Comparison of ENCODE assay signal across 20 cellular contexts in the genomic region with DNA sequence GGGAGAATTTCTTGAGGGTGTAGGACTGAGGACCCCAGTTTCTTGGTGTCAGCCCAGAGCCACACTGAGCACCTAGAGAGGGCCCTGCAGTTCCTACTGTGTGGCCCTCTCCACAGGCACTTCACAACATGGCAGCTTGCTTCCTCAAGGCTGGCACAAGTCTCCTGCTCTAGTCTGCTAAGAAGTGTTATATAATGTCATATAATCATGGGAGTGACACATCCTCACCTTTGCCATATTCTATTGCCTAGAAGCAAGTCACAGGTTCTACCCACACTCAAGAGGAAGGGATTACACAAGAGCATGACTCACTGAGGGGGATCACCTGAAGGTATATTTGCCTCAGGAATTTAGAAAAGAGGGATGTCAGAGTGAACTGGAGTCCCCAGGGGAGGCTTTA. TPM values are rescaled to one million over a fixed set of nuclear protein-coding genes. Genes with fewer than 3 reads are reported as not detected.
DNase-seq lines count a peak whose midpoint lies in the region; ATAC-seq and TF ChIP-seq lines count a peak whose summit lies in the region.
"Had no signal": no experiment of that assay in that cellular context is flagged by ENCODE, and none has a peak within 500 bp of the region (broad histone marks: within the 10 kb centered on the region; RNA-seq: fewer than 3 reads in every experiment).

No MANE protein-coding gene starts in this region.

- H3K27ac Mint-ChIP-seq in dendritic cell treated with granulocyte-macrophage colony-stimulating factor and Interleukin-4, amounts not matched to agents 40 ng/mL and 50 ng/mL, for 4 days = peak overlapping the region; percentile 16
- no peak overlapping the region for H3K27ac Mint-ChIP-seq in HFFc6
- no peak overlapping the region for H3K27ac Mint-ChIP-seq in stimulated activated naive B cell treated with anti-CD40 and anti-IgM and Interleukin-4, amounts not matched to agents 10 μg/mL and 1 μg/mL and 100 μg/mL, for 72 hours
- H3K27ac Mint-ChIP-seq: CD4-positive, CD25-positive, alpha-beta regulatory T cell; nephron had no signal

- peak overlapping the region; percentile 74 to 75 for H3K27ac ChIP-seq in mucosa of rectum (ENCODE audit: low read depth in 2 of 2, low read length in 2 of 2)
- H3K27ac ChIP-seq: gastrocnemius medialis, left ventricle myocardium inferior, sigmoid colon, WERI-Rb-1 had no signal

- peaks cover 23% of the 10 kb centered on the region for H3K4me1 Mint-ChIP-seq in dendritic cell treated with granulocyte-macrophage colony-stimulating factor and Interleukin-4, amounts not matched to agents 40 ng/mL and 50 ng/mL, for 4 days (ENCODE audit: low read depth)
- H3K4me1 Mint-ChIP-seq in HFFc6 (ENCODE audit: low read depth) = peaks cover 32% of the 10 kb centered on the region
- peaks cover 2 to 7% of the 10 kb centered on the region in 2 donors for H3K4me1 Mint-ChIP-seq in stimulated activated naive B cell treated with anti-CD40 and anti-IgM and Interleukin-4, amounts not matched to agents 10 μg/mL and 1 μg/mL and 100 μg/mL, for 72 hours

- H3K9me3 ChIP-seq in mucosa of rectum (ENCODE audit: control insufficient read depth in 2 of 2, low read length in 2 of 2) = no peaks in the 10 kb centered on the region
- H3K9me3 ChIP-seq: gastrocnemius medialis, HAP-1, left ventricle myocardium inferior, sigmoid colon, SK-N-SH had no signal

- H3K4me3 Mint-ChIP-seq in dendritic cell treated with granulocyte-macrophage colony-stimulating factor and Interleukin-4, amounts not matched to agents 40 ng/mL and 50 ng/mL, for 4 days = no peak overlapping the region
- no peak overlapping the region for H3K4me3 Mint-ChIP-seq in HFFc6
- H3K4me3 Mint-ChIP-seq in stimulated activated naive B cell treated with anti-CD40 and anti-IgM and Interleukin-4, amounts not matched to agents 10 μg/mL and 1 μg/mL and 100 μg/mL, for 72 hours = no peak overlapping the region
- H3K4me3 Mint-ChIP-seq: nephron had no signal

- no peaks in the 10 kb centered on the region for H3K36me3 ChIP-seq in mucosa of rectum (ENCODE audit: control insufficient read depth in 2 of 2, insufficient read depth in 2 of 2, low read length in 2 of 2)
- H3K36me3 ChIP-seq: gastrocnemius medialis, HAP-1, left ventricle myocardium inferior, sigmoid colon, WERI-Rb-1 had no signal

- intact Hi-C loops in dendritic cell treated with granulocyte-macrophage colony-stimulating factor and Interleukin-4, amounts not matched to agents 40 ng/mL and 50 ng/mL, for 4 days (cut with micrococcal nuclease) = no loop called here

- no peak overlapping the region for H3K4me3 ChIP-seq in mucosa of rectum (ENCODE audit: low read length in 2 of 2)
- H3K4me3 ChIP-seq: gastrocnemius medialis, HAP-1, left ventricle myocardium inferior, sigmoid colon had no signal

- peaks cover 2 to 9% of the 10 kb centered on the region in 2 donors for H3K4me1 ChIP-seq in mucosa of rectum (ENCODE audit: control insufficient read depth in 2 of 2, insufficient read depth in 2 of 2, low read length in 2 of 2)

- no peak overlapping the region for H3K9ac ChIP-seq in mucosa of rectum (ENCODE audit: low read depth in 1 of 2, low read length in 2 of 2)
- H3K9ac ChIP-seq: SK-N-SH had no signal

- H3K27me3 Mint-ChIP-seq in dendritic cell treated with granulocyte-macrophage colony-stimulating factor and Interleukin-4, amounts not matched to agents 40 ng/mL and 50 ng/mL, for 4 days = peaks cover 4% of the 10 kb centered on the region
- no peaks in the 10 kb centered on the region; the same call in none of the 2 replicates for H3K27me3 Mint-ChIP-seq in HFFc6 (ENCODE audit: insufficient read depth)
- H3K27me3 Mint-ChIP-seq in stimulated activated naive B cell treated with anti-CD40 and anti-IgM and Interleukin-4, amounts not matched to agents 10 μg/mL and 1 μg/mL and 100 μg/mL, for 72 hours = peaks cover 30 to 35% of the 10 kb centered on the region in 2 donors

- no peaks in the 10 kb centered on the region for H3K9me3 Mint-ChIP-seq in dendritic cell treated with granulocyte-macrophage colony-stimulating factor and Interleukin-4, amounts not matched to agents 40 ng/mL and 50 ng/mL, for 4 days
- H3K9me3 Mint-ChIP-seq in HFFc6 = no peaks in the 10 kb centered on the region
- H3K9me3 Mint-ChIP-seq in stimulated activated naive B cell treated with anti-CD40 and anti-IgM and Interleukin-4, amounts not matched to agents 10 μg/mL and 1 μg/mL and 100 μg/mL, for 72 hours = no peaks in the 10 kb centered on the region
- H3K9me3 Mint-ChIP-seq: CD4-positive, CD25-positive, alpha-beta regulatory T cell; nephron had no signal

- no peaks in the 10 kb centered on the region for H3K36me3 Mint-ChIP-seq in dendritic cell treated with granulocyte-macrophage colony-stimulating factor and Interleukin-4, amounts not matched to agents 40 ng/mL and 50 ng/mL, for 4 days (ENCODE audit: low read depth)
- H3K36me3 Mint-ChIP-seq in HFFc6 (ENCODE audit: low read depth) = no peaks in the 10 kb centered on the region
- no peaks in the 10 kb centered on the region for H3K36me3 Mint-ChIP-seq in stimulated activated naive B cell treated with anti-CD40 and anti-IgM and Interleukin-4, amounts not matched to agents 10 μg/mL and 1 μg/mL and 100 μg/mL, for 72 hours
- H3K36me3 Mint-ChIP-seq: CD4-positive, CD25-positive, alpha-beta regulatory T cell had no signal

- no peaks in the 10 kb centered on the region for H3K27me3 ChIP-seq in mucosa of rectum (ENCODE audit: control insufficient read depth in 2 of 2, insufficient read depth in 2 of 2, low read length in 2 of 2)
- H3K27me3 ChIP-seq: sigmoid colon had no signal

- no peak for ATAC-seq in left lobe of liver
- ATAC-seq in stimulated activated naive B cell treated with anti-CD40 and anti-IgM and Interleukin-4, amounts not matched to agents 10 μg/mL and 1 μg/mL and 100 μg/mL, for 72 hours (replicated peaks) = no peak
- ATAC-seq: gastrocnemius medialis had no signal

- DNase-seq in EL = peak; percentile 18
- DNase-seq in M059J (ENCODE audit: low read depth) = peak; percentile 81
- no peak for DNase-seq in NCI-H146 (lab: John Stamatoyannopoulos, UW)
- no peak for DNase-seq in HFFc6
- no peak for DNase-seq in left lobe of liver (ENCODE audit: low spot score)
- DNase-seq in stimulated activated naive B cell treated with anti-CD40 and anti-IgM and Interleukin-4, amounts not matched to agents 10 μg/mL and 1 μg/mL and 100 μg/mL, for 72 hours = no peak
- DNase-seq: activated CD8-positive, alpha-beta memory T cell treated with anti-CD3 and anti-CD28 coated beads, Interleukin-2, amount 50 U/mL, for 48 hours; CD4-positive, CD25-positive, alpha-beta regulatory T cell; effector CD4-positive, alpha-beta T cell; gastrocnemius medialis; GF-D8; left ventricle myocardium inferior; NCI-H1694; sigmoid colon; SK-N-SH; WERI-Rb-1 had no signal

- TF ChIP-seq CTCF in HFFc6 (IDR thresholded peaks at IDR 0.05) = no peak

RNA-seq across cellular contexts. Expression of gene SNX27, which starts 5.5 kb away (rescaled TPM):
- 22.4 and 29.1 TPM in 2 replicates for total RNA-seq in M059J (2014; rRNA removed; shearing (Covaris generic))
- 10 to 100 TPM; 29.2 to 31.8 (median 31.0) TPM for total RNA-seq in HFFc6 (2021; fragmentation: NEBNext Ultra II Directional; extraction: Animal tissue kit (Norgen Biotek cat#: 25700))
- total RNA-seq in left lobe of liver = 15.6 TPM

Comparison
In these comparisons a context has a peak if more than half of its experiments do, and no peak if none do; other contexts are left out.
1. DNase-seq: peak in EL (single experiment) and M059J (single experiment); none in NCI-H146 (single experiment), HFFc6 (single experiment), left lobe of liver (single experiment) and stimulated activated naive B cell treated with anti-CD40 and anti-IgM and Interleukin-4, amounts not matched to agents 10 μg/mL and 1 μg/mL and 100 μg/mL, for 72 hours (single experiment).